Comparison of ENCODE assay signal across 10 cellular contexts in the genomic region with DNA sequence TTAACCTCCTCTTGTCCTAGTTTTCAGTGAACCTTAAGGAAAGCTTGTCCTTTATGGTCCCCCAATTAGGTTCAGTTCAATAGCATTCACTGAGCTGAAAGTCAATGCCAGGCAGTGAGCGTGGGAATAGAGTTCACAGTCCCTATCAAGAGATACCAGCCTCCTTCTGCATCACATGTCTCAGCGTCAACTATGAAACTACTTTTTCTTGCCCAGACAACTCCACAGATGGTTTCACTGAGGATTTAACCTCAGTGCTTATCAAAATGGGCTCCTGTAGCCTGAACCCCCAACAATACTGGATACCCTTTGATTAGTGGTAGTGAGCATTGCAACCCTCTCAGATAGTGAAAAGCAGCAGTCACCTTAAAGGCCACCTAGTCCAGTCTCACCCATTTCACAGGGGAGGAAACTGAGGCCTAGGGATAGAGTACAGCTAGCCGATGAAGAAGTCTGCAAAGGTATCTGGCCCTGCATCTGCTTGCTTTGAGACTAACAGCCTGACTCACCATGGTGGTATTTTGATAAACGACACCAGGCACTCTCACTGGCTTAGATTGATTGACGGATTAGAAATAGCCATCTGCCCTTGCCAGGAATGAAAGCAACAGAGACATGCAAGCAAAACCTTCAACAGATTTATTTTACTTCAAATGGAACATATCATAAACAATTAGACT. TPM values are rescaled to one million over a fixed set of nuclear protein-coding genes. Genes with fewer than 3 reads are reported as not detected.
DNase-seq lines count a peak whose midpoint lies in the region; ATAC-seq and TF ChIP-seq lines count a peak whose summit lies in the region.
"Had no signal": no experiment of that assay in that cellular context is flagged by ENCODE, and none has a peak within 500 bp of the region (broad histone marks: within the 10 kb centered on the region; RNA-seq: fewer than 3 reads in every experiment).

No MANE protein-coding gene starts in this region.

- H3K27ac ChIP-seq in fibroblast of lung (ENCODE audit: insufficient read depth, low read length) = no peak overlapping the region
- H3K27ac ChIP-seq in suprapubic skin = peak overlapping the region; percentile 39
- H3K27ac ChIP-seq: C4-2B, VCaP had no signal

- CTCF ChIA-PET in activated naive CD4-positive, alpha-beta T cell treated with anti-CD3 and anti-CD28 coated beads for 36 hours (lab: Charles Lee) = interaction anchor here (0.6 to 3.6 kb wide), 4 partner anchors 11 to 39 kb away, joined by 4 to 22 read pairs (median 6); no protein-coding TSS in a partner anchor

- H3K9me3 Mint-ChIP-seq in activated naive CD4-positive, alpha-beta T cell treated with anti-CD3 and anti-CD28 coated beads for 36 hours = no peaks in the 10 kb centered on the region

- TF ChIP-seq POLR2A in suprapubic skin (IDR thresholded peaks at IDR 0.05) = no peak

- peak; percentile 24 for DNase-seq in activated naive CD4-positive, alpha-beta T cell treated with anti-CD3 and anti-CD28 coated beads for 36 hours
- DNase-seq in activated naive CD4-positive, alpha-beta T cell (lab: John Stamatoyannopoulos, UW) = no peak
- DNase-seq in SK-N-DZ (ENCODE audit: low spot score) = peak; percentile 66
- DNase-seq in fibroblast of lung (ENCODE audit: low read depth in 2 of 2) = peak in 1 of 2 donors; percentile 58
- DNase-seq in suprapubic skin (ENCODE audit: low spot score in 2 of 2) = no peak
- DNase-seq in ecto neural progenitor cell (ENCODE audit: low spot score) = no peak

- H3K9me3 ChIP-seq in fibroblast of lung (ENCODE audit: control insufficient read depth, insufficient read depth, low read depth, low read length) (no peaks in the 10 kb centered on the region), suprapubic skin (no peaks in the 10 kb centered on the region)

- WGBS in suprapubic skin = 51% methylated on average over 5 of the region's 5 CpGs

- H3K4me3 ChIP-seq in fibroblast of lung (replicated peaks in 1 of 4; ENCODE audit: control extremely low read depth in 1 of 4, insufficient read depth in 1 of 4, low read depth in 3 of 4, low read length in 4 of 4) = no peak overlapping the region
- H3K4me3 ChIP-seq in suprapubic skin = no peak overlapping the region

- TF ChIP-seq EP300 in suprapubic skin (IDR thresholded peaks at IDR 0.05) = no peak

- peaks cover 26% of the 10 kb centered on the region for H3K4me1 ChIP-seq in fibroblast of lung (ENCODE audit: control insufficient read depth, extremely low read depth, insufficient read depth, low read length)
- H3K4me1 ChIP-seq in suprapubic skin = peaks cover 74% of the 10 kb centered on the region

- H3K27me3 ChIP-seq in fibroblast of lung (ENCODE audit: control insufficient read depth, insufficient read depth, low read length) (no peaks in the 10 kb centered on the region), suprapubic skin (no peaks in the 10 kb centered on the region)

- H3K36me3 Mint-ChIP-seq in activated naive CD4-positive, alpha-beta T cell treated with anti-CD3 and anti-CD28 coated beads for 36 hours (ENCODE audit: low read depth) = peaks cover 8% of the 10 kb centered on the region

- H3K27me3 Mint-ChIP-seq in activated naive CD4-positive, alpha-beta T cell treated with anti-CD3 and anti-CD28 coated beads for 36 hours (ENCODE audit: low read depth) = no peaks in the 10 kb centered on the region

- H3K4me2 ChIP-seq in fibroblast of lung (ENCODE audit: extremely low read depth, insufficient read depth, low read length) = peak overlapping the region; percentile 57

- H3K4me1 Mint-ChIP-seq in activated naive CD4-positive, alpha-beta T cell treated with anti-CD3 and anti-CD28 coated beads for 36 hours (ENCODE audit: low read depth) = peaks cover 63% of the 10 kb centered on the region

- TF ChIP-seq CTCF in fibroblast of lung (conservative IDR thresholded peaks at IDR 0.05 in 1 of 2, IDR thresholded peaks at IDR 0.05 in 1 of 2; ENCODE audit: low read depth in 1 of 2, low read length in 2 of 2) (no peak), suprapubic skin (IDR thresholded peaks at IDR 0.05) (no peak)

- H3K27ac Mint-ChIP-seq in activated naive CD4-positive, alpha-beta T cell treated with anti-CD3 and anti-CD28 coated beads for 36 hours = peak overlapping the region; percentile 95

- H3K79me2 ChIP-seq in fibroblast of lung (ENCODE audit: control insufficient read depth, insufficient read depth, low read length) = peaks cover 39% of the 10 kb centered on the region

- H3K4me3 Mint-ChIP-seq in activated naive CD4-positive, alpha-beta T cell treated with anti-CD3 and anti-CD28 coated beads for 36 hours = peak overlapping the region; percentile 40

- H3K36me3 ChIP-seq in fibroblast of lung (ENCODE audit: control insufficient read depth, insufficient read depth, low read length) = no peaks in the 10 kb centered on the region
- H3K36me3 ChIP-seq in suprapubic skin = no peaks in the 10 kb centered on the region

- intact Hi-C loops in activated naive CD4-positive, alpha-beta T cell treated with anti-CD3 and anti-CD28 coated beads for 36 hours (cut with micrococcal nuclease) = loop anchor here (1.0 to 10.0 kb wide), 7 partner anchors 13 to 1999 kb away; partner anchors contain the start of gene SUCLG2

- no peaks in the 10 kb centered on the region for H4K20me1 ChIP-seq in fibroblast of lung (ENCODE audit: control insufficient read depth, extremely low read depth, insufficient read depth, low read length)

- no peak overlapping the region for H3K9ac ChIP-seq in fibroblast of lung (ENCODE audit: insufficient read depth, low read length)

- no peak for ATAC-seq in GM19023 (IDR thresholded peaks at IDR 0.05; ENCODE audit: unreplicated experiment)
- no peak for ATAC-seq in HG02970 (IDR thresholded peaks at IDR 0.05; ENCODE audit: low FRiP score, unreplicated experiment)

- no peak overlapping the region for H2AFZ ChIP-seq in fibroblast of lung (ENCODE audit: low read length)

RNA-seq across cellular contexts. Expression of gene UBA3, which starts 1.6 kb away (rescaled TPM):
- 10 to 100 TPM; 65.7 to 66.0 TPM for total RNA-seq in activated naive CD4-positive, alpha-beta T cell treated with anti-CD3 and anti-CD28 coated beads for 36 hours
- 56.6 and 59.8 TPM in 2 replicates for polyA plus RNA-seq in SK-N-DZ (2014; cell fraction: cytosol; rRNA removed)
- polyA plus RNA-seq in SK-N-DZ (2014; cell fraction: nucleus; rRNA removed) = 125 and 150 TPM in 2 replicates
- total RNA-seq in fibroblast of lung (70.4 and 93.3 TPM in 2 replicates), suprapubic skin (10 to 100 TPM; 37.2 to 77.7 (median 48.6) TPM)
- polyA plus RNA-seq in fibroblast of lung = 77.2 and 95.4 TPM in 2 replicates
- polyA plus RNA-seq in fibroblast of lung (2012) = 53.2 and 62.6 TPM in 2 replicates
- 13.2 and 18.0 TPM in 2 replicates for polyA minus RNA-seq in fibroblast of lung (ENCODE audit: low replicate concordance)

RNA-seq across cellular contexts. Expression of gene ARL6IP5, which starts 3.0 kb away (rescaled TPM):
- 10 to 100 TPM; 66.4 to 71.5 TPM for total RNA-seq in activated naive CD4-positive, alpha-beta T cell treated with anti-CD3 and anti-CD28 coated beads for 36 hours
- polyA plus RNA-seq in SK-N-DZ (2014; cell fraction: cytosol; rRNA removed) = 17.7 and 18.9 TPM in 2 replicates
- polyA plus RNA-seq in SK-N-DZ (2014; cell fraction: nucleus; rRNA removed) = 12.4 and 17.5 TPM in 2 replicates
- total RNA-seq in fibroblast of lung (132 and 209 TPM in 2 replicates), suprapubic skin (100 to 1,000 TPM in 1 of 4 donors, 10 to 100 TPM in 3; 58.6 to 106 (median 69.0) TPM)
- polyA plus RNA-seq in fibroblast of lung = 218 and 253 TPM in 2 replicates
- 165 and 171 TPM in 2 replicates for polyA plus RNA-seq in fibroblast of lung (2012)
- polyA minus RNA-seq in fibroblast of lung (ENCODE audit: low replicate concordance) = 199 and 251 TPM in 2 replicates

RNA-seq across cellular contexts. Expression of gene TMF1, which starts 29.6 kb away (rescaled TPM):
- 10 to 100 TPM; 23.3 to 25.2 TPM for total RNA-seq in activated naive CD4-positive, alpha-beta T cell treated with anti-CD3 and anti-CD28 coated beads for 36 hours
- 5.4 and 5.9 TPM in 2 replicates for polyA plus RNA-seq in SK-N-DZ (2014; cell fraction: cytosol; rRNA removed)
- 6.0 and 6.9 TPM in 2 replicates for polyA plus RNA-seq in SK-N-DZ (2014; cell fraction: nucleus; rRNA removed)
- 37.0 and 51.5 TPM in 2 replicates for total RNA-seq in fibroblast of lung
- polyA plus RNA-seq in fibroblast of lung = 18.0 and 27.5 TPM in 2 replicates
- polyA plus RNA-seq in fibroblast of lung (2012) = 19.4 and 28.1 TPM in 2 replicates
- 9.8 and 31.5 TPM in 2 replicates for polyA minus RNA-seq in fibroblast of lung (ENCODE audit: low replicate concordance)
- 10 to 100 TPM; 19.2 to 46.3 (median 27.8) TPM for total RNA-seq in suprapubic skin

RNA-seq across cellular contexts. Expression of gene LMOD3, which starts 40.7 kb away (rescaled TPM):
- not detected for total RNA-seq in activated naive CD4-positive, alpha-beta T cell treated with anti-CD3 and anti-CD28 coated beads for 36 hours
- polyA plus RNA-seq in SK-N-DZ (2014; cell fraction: cytosol; rRNA removed) = not detected in 2 replicates
- 0.06 TPM in 1 of 2 replicates, not detected in the other for polyA plus RNA-seq in SK-N-DZ (2014; cell fraction: nucleus; rRNA removed)
- total RNA-seq in fibroblast of lung (0.51 and 4.0 TPM in 2 replicates), suprapubic skin (under 1 TPM in 1 of 4 donors, not detected in 3; 0.40 TPM)
- polyA plus RNA-seq in fibroblast of lung = 0.20 TPM in 2 replicates
- polyA plus RNA-seq in fibroblast of lung (2012) = 0.30 and 0.42 TPM in 2 replicates
- not detected in 2 replicates for polyA minus RNA-seq in fibroblast of lung (ENCODE audit: low replicate concordance)

Comparison
In these comparisons a context has a peak if more than half of its experiments do, and no peak if none do; other contexts are left out.
1. DNase-seq: peak in activated naive CD4-positive, alpha-beta T cell treated with anti-CD3 and anti-CD28 coated beads for 36 hours (single experiment) and SK-N-DZ (single experiment); none in activated naive CD4-positive, alpha-beta T cell (0 of 4), suprapubic skin (0 of 2) and ecto neural progenitor cell (single experiment).